1 cellular context compared by ENCODE assay signal in genomic region chr6:82247634-82248232, GRCh38.
A peak's percentile ranks its signal among the peaks of the same experiment; 100 is the strongest.
TF ChIP-seq lines count a peak whose summit lies in the region.

Gene IBTK (minus strand): TSS chr6:82247744. CDS start chr6:82240486, 7,258 bp downstream.

TF ChIP-seq in HepG2, 621 proteins besides CTCF, POLR2A, EP300 and RAD21 (continued from another document and continues in another):
- TF ChIP-seq ATF5 (CRISPR knock-in tag; IDR thresholded peaks at IDR 0.05; ENCODE audit: low read depth) (no peak), ZNF615 (CRISPR knock-in tag; IDR thresholded peaks at IDR 0.05; ENCODE audit: borderline replicate concordance) (no peak), ZNF660 (CRISPR knock-in tag; IDR thresholded peaks at IDR 0.05; ENCODE audit: borderline replicate concordance, low read depth) (peak; percentile 24; the same call in 1 of the 2 replicates), CBX5 (CRISPR knock-in tag; IDR thresholded peaks at IDR 0.05; ENCODE audit: borderline replicate concordance) (no peak), ZNF136 (CRISPR knock-in tag; IDR thresholded peaks at IDR 0.05; ENCODE audit: low read depth) (no peak), KLF6 (CRISPR knock-in tag; IDR thresholded peaks at IDR 0.05) (no peak), E2F5 (CRISPR knock-in tag; conservative IDR thresholded peaks at IDR 0.05) (no peak), RCOR2 (CRISPR knock-in tag; IDR thresholded peaks at IDR 0.05) (no peak), ZBED4 (CRISPR knock-in tag; IDR thresholded peaks at IDR 0.05; ENCODE audit: borderline replicate concordance) (no peak; the same call in 1 of the 2 replicates), ZNF230 (CRISPR knock-in tag; IDR thresholded peaks at IDR 0.05) (no peak; the same call in 1 of the 2 replicates), SMARCE1 (IDR thresholded peaks at IDR 0.05; ENCODE audit: borderline replicate concordance) (no peak), KIAA2018 (CRISPR knock-in tag; IDR thresholded peaks at IDR 0.05; ENCODE audit: borderline replicate concordance) (no peak), ZMAT3 (CRISPR knock-in tag; conservative IDR thresholded peaks at IDR 0.05) (0 out of 2 replicates have a peak, but pooled peaks have one; percentile 49), GLI4 (CRISPR knock-in tag; IDR thresholded peaks at IDR 0.05; ENCODE audit: borderline replicate concordance) (peak; percentile 67; the same call in 1 of the 2 replicates), ATF4 (CRISPR knock-in tag; IDR thresholded peaks at IDR 0.05) (no peak), MXD4 (CRISPR knock-in tag; IDR thresholded peaks at IDR 0.05) (no peak; the same call in 1 of the 2 replicates), MATR3 (CRISPR knock-in tag; IDR thresholded peaks at IDR 0.05) (no peak), ZNF646 (CRISPR knock-in tag; IDR thresholded peaks at IDR 0.05) (no peak), FLYWCH1 (CRISPR knock-in tag; IDR thresholded peaks at IDR 0.05) (no peak), MXD3 (CRISPR knock-in tag; IDR thresholded peaks at IDR 0.05) (peak; percentile 28; the same call in 1 of the 2 replicates), ZSCAN9 (CRISPR knock-in tag; IDR thresholded peaks at IDR 0.05; ENCODE audit: borderline replicate concordance) (peak; percentile 15; the same call in 1 of the 2 replicates), ELF1 (CRISPR knock-in tag; IDR thresholded peaks at IDR 0.05) (peak; percentile 51; the same call in 1 of the 2 replicates), ZNF34 (CRISPR knock-in tag; IDR thresholded peaks at IDR 0.05; ENCODE audit: borderline replicate concordance) (no peak), KAT2B (IDR thresholded peaks at IDR 0.05; ENCODE audit: borderline replicate concordance, low read depth, low read length) (no peak), BCL6 (CRISPR knock-in tag; IDR thresholded peaks at IDR 0.05) (peak; percentile 47; the same call in 1 of the 2 replicates), ZNF644 (CRISPR knock-in tag; IDR thresholded peaks at IDR 0.05; ENCODE audit: low read depth) (no peak), TIGD3 (CRISPR knock-in tag; IDR thresholded peaks at IDR 0.05; ENCODE audit: borderline replicate concordance) (0 out of 2 replicates have a peak, but pooled peaks have one; percentile 25), MTA1 (CRISPR knock-in tag; IDR thresholded peaks at IDR 0.05; ENCODE audit: borderline replicate concordance) (no peak)
